In the genomic region with DNA sequence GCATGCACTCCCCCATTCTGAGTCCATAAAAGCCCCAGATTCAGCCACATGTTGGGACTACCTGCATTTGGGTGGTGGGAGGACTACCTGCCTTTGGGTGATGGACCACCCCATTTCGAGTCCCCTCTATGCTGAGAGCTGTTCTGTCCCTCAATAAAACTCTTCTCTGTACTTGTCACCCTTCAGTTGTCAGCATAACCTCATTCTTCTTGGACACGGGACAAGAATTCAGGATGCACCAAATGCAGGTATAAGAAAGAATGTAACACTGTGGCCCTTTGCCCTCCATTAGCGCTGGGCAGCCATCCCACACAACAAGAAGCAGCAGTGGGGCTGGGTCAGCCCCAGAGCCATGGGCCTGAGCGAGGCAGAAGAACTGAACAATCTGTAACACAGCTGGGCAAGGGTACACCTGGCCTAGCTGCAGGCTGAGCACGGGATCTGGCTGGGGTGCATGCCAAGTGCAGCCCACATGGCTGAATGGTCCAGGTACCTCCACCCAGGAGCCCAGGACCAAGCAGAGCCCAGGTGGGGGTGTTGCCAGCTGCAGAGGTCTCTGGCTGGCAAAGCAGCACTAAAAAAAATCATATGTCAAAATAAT, we compare ENCODE assay signal across 24 cellular contexts.
"Had no signal": no experiment of that assay in that cellular context is flagged by ENCODE, and none has a peak within 500 bp of the region (broad histone marks: within the 10 kb centered on the region; RNA-seq: fewer than 3 reads in every experiment).

No MANE protein-coding gene starts in this region.

- ATAC-seq: activated naive CD4-positive, alpha-beta T cell treated with anti-CD3 and anti-CD28 coated beads, Interleukin-2, amount 50 U/mL, for 72 hours; activated T-cell treated with anti-CD3 and anti-CD28 coated beads, Interleukin-2, amount 50 U/mL, for 72 hours; body of pancreas; natural killer cell; right cardiac atrium; stimulated activated naive CD8-positive, alpha-beta T cell treated with anti-CD3 and anti-CD28 coated beads, Interleukin-15, Interleukin-2, amounts not matched to agents 100 U/mL and 50 U/mL, for 24 hours had no signal

- H3K9me3 ChIP-seq: testis, uterus had no signal

- H3K4me3 ChIP-seq: body of pancreas, esophagus squamous epithelium, neural progenitor cell, testis, transverse colon, uterus had no signal

- H3K27ac Mint-ChIP-seq: activated naive CD4-positive, alpha-beta T cell treated with anti-CD3 and anti-CD28 coated beads, Interleukin-2, amount 50 U/mL, for 72 hours; activated T-cell treated with anti-CD3 and anti-CD28 coated beads, Interleukin-2, amount 50 U/mL, for 72 hours; natural killer cell; neural progenitor cell had no signal

- DNase-seq: activated CD4-positive, alpha-beta T cell treated with anti-CD3 and anti-CD28 coated beads for 4 hours; activated CD4-positive, alpha-beta T cell treated with anti-CD3 and anti-CD28 coated beads, Interleukin-2, amount 50 U/mL, for 4 hours; activated naive CD4-positive, alpha-beta T cell; activated T-cell treated with anti-CD3 and anti-CD28 coated beads for 4 hours; activated T-cell treated with anti-CD3 and anti-CD28 coated beads, Interleukin-2, amount 50 U/mL, for 72 hours; anterior cingulate cortex; body of pancreas; dermis blood vessel endothelial cell; effector CD4-positive, alpha-beta T cell; esophagus squamous epithelium; islet precursor cell; mammary epithelial cell; midbrain; natural killer cell; occipital lobe; right cardiac atrium; stimulated activated naive CD8-positive, alpha-beta T cell treated with anti-CD3 and anti-CD28 coated beads, Interleukin-15, Interleukin-2, amounts not matched to agents 100 U/mL and 50 U/mL, for 24 hours; testis; transverse colon; uterus had no signal

- H3K36me3 ChIP-seq: uterus had no signal

- H2AFZ ChIP-seq: neural progenitor cell, parathyroid adenoma had no signal

- H3K79me2 ChIP-seq: parathyroid adenoma had no signal

- H3K4me1 ChIP-seq: body of pancreas, esophagus squamous epithelium, neural progenitor cell, parathyroid adenoma, testis, transverse colon, uterus had no signal

- H3K27ac ChIP-seq: body of pancreas, epithelial cell of prostate, esophagus squamous epithelium, neural progenitor cell, parathyroid adenoma, testis, transverse colon, uterus had no signal

- H3K36me3 Mint-ChIP-seq: activated naive CD4-positive, alpha-beta T cell treated with anti-CD3 and anti-CD28 coated beads, Interleukin-2, amount 50 U/mL, for 72 hours had no signal

- H3K27me3 ChIP-seq: body of pancreas, esophagus squamous epithelium, neural progenitor cell, testis, transverse colon, uterus had no signal

- H3K4me2 ChIP-seq: neural progenitor cell had no signal

- H3K4me1 Mint-ChIP-seq: natural killer cell, neural progenitor cell had no signal

- H3K4me3 Mint-ChIP-seq: activated T-cell treated with anti-CD3 and anti-CD28 coated beads, Interleukin-2, amount 50 U/mL, for 72 hours; natural killer cell; neural progenitor cell had no signal

- H3K9ac ChIP-seq: neural progenitor cell, parathyroid adenoma had no signal
